Comparison of ENCODE assay signal across 7 cellular contexts in the genomic region with DNA sequence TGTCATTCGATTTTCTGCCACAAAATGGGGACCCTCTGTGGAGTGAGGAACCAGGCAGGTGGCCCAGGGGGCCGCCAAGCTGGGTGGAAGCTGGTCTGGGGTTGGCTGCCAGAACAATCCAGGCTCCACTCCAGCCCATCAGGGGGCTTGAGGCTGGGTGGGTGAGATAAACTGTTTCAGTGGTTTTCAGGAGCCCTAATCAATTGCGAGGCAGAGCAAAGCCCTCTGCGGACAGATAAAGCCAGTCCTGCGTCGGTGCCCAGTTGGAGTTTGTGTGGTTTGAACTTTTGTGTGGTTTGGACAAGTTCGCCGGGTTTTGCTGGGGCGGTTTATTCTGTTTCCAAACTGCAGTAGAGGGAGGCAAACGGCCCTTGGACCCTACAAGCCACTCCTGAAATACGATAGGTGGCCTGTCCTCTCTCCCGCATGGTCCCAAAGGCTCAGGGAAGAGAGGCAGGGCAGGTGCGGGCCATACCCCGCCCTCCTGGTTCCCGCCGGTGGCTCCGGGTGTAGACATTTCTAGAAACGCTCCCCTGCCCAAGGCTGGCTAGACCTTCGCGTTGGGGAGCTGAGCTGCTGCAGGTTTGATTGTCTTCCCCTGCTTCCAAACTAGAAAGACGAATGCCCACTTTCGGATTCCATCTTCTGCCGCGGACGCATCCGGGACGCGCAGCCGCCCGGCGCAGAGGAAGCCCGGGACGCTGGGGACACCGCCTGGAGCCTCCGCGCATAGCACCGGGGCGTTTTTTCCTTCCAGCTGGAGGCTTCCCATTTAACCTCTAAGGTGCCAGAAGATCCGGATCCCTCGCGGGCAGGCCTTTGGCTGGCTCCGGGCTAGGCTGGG.
DNase-seq lines count a peak whose midpoint lies in the region; ATAC-seq and TF ChIP-seq lines count a peak whose summit lies in the region.

No MANE protein-coding gene starts in this region.

- peak overlapping the region; percentile 31 for H3K27ac Mint-ChIP-seq in T-helper 1 cell treated with Interleukin-12 subunit alpha and Interleukin-12 subunit beta and Interleukin-4 antibody, amounts not matched to agents 30 μg/mL and 1 μg/mL, for 36 hours

- peaks cover 3% of the 10 kb centered on the region for H3K4me1 Mint-ChIP-seq in T-helper 1 cell treated with Interleukin-12 subunit alpha and Interleukin-12 subunit beta and Interleukin-4 antibody, amounts not matched to agents 30 μg/mL and 1 μg/mL, for 36 hours (ENCODE audit: low read depth)

- DNase-seq in MV-4-11 (lab: John Stamatoyannopoulos, UW), result peak; percentile 42
- DNase-seq in astrocyte of the hippocampus (ENCODE audit: low read depth, low spot score), result peak; percentile 82
- DNase-seq in hypothalamus (lab: John Stamatoyannopoulos, UW), result peak in 50 of 51 donors; percentile 0 to 66 (median 25)
- DNase-seq in retinal pigment epithelial cell (ENCODE audit: low read depth), result no peak

- peak overlapping the region; percentile 69 for H3K4me3 Mint-ChIP-seq in T-helper 1 cell treated with Interleukin-12 subunit alpha and Interleukin-12 subunit beta and Interleukin-4 antibody, amounts not matched to agents 30 μg/mL and 1 μg/mL, for 36 hours

- no peaks in the 10 kb centered on the region for H3K9me3 Mint-ChIP-seq in T-helper 1 cell treated with Interleukin-12 subunit alpha and Interleukin-12 subunit beta and Interleukin-4 antibody, amounts not matched to agents 30 μg/mL and 1 μg/mL, for 36 hours

- no peaks in the 10 kb centered on the region for H3K27me3 Mint-ChIP-seq in T-helper 1 cell treated with Interleukin-12 subunit alpha and Interleukin-12 subunit beta and Interleukin-4 antibody, amounts not matched to agents 30 μg/mL and 1 μg/mL, for 36 hours (ENCODE audit: low read depth)

- H3K4me3 ChIP-seq in GM12875 (ENCODE audit: low read depth, low read length) (peak overlapping the region; percentile 37), retinal pigment epithelial cell (ENCODE audit: low read length) (peak overlapping the region; percentile 52)

- no peaks in the 10 kb centered on the region for H3K36me3 Mint-ChIP-seq in T-helper 1 cell treated with Interleukin-12 subunit alpha and Interleukin-12 subunit beta and Interleukin-4 antibody, amounts not matched to agents 30 μg/mL and 1 μg/mL, for 36 hours (ENCODE audit: low read depth)

- TF ChIP-seq CTCF in GM12875 (IDR thresholded peaks at IDR 0.05; ENCODE audit: borderline replicate concordance, insufficient read depth, low read depth, low read length), result peak; percentile 68
- TF ChIP-seq CTCF in retinal pigment epithelial cell (conservative IDR thresholded peaks at IDR 0.05; ENCODE audit: low read depth, low read length), result peak; percentile 67

- ATAC-seq in GM21786 (IDR thresholded peaks at IDR 0.05; ENCODE audit: unreplicated experiment), result no peak
